In the genomic region with DNA sequence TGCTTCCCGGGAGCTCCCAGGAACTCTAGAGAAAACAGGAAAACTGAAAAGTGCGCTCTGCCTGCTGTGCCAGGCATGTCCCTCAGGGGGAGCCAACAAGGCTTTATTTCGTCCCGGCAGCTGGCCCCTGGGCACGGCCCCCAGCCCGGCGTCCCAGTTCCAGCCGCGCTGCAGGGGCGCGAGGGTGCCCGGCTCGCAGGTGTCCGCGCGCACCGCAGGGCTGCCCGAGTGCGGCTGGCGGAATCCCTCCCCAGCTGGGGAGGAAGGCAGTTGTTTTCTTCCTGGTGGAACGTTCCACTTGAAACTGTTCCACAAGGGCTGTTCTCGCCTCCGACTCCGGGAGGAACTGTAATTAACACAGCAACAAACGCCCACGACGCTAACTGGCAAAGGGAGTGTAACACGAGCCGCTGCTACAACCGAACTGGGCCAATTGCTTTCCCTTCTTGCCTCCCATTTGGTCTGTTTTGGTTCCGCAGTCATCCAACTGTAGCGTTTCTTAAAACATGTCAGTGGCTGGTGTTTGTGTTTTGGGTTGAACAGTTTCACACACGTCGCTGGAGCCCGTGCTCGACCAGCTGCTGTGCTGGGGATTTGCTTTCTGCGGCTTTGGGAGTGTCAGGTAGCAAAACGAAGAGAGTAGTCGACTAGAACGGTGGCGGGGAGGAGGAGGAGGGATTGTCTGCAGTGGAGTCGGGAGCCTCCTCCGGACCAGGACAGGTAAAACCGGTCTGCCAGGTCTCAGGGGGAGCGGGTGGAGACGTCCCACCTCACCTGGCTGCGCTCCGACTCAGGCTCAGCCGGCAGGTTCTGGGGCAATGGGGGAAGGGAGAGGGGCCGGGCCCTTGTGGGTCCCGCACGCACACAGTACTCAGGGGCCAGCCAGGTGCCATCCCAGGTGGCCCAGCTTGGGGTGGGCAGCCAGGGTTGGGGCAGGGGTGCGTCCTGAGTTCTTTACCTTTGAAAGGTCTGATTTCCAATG, we compare ENCODE assay signal across 1 cellular context.
TF ChIP-seq lines count a peak whose summit lies in the region.

No MANE protein-coding gene starts in this region.

TF ChIP-seq in SK-N-SH treated with all-trans-retinoic acid at 6 μM for 48 hours, 23 proteins besides CTCF, POLR2A, EP300 and RAD21 (continued from another document):
- TF ChIP-seq TOX (CRISPR knock-in tag; IDR thresholded peaks at IDR 0.05; ENCODE audit: borderline replicate concordance) (no peak), PPARA (CRISPR knock-in tag; IDR thresholded peaks at IDR 0.05; ENCODE audit: borderline replicate concordance) (no peak), ZFP3 (CRISPR knock-in tag; IDR thresholded peaks at IDR 0.05) (no peak)
